Comparison of ENCODE assay signal across 10 cellular contexts in genomic region chr22:50396751-50397370, GRCh38. TPM values are rescaled to one million over a fixed set of nuclear protein-coding genes. Genes with fewer than 3 reads are reported as not detected.
DNase-seq lines count a peak whose midpoint lies in the region; ATAC-seq and TF ChIP-seq lines count a peak whose summit lies in the region.
"Had no signal": no experiment of that assay in that cellular context is flagged by ENCODE, and none has a peak within 500 bp of the region (broad histone marks: within the 10 kb centered on the region; RNA-seq: fewer than 3 reads in every experiment).

No MANE protein-coding gene starts in this region.

- H3K4me2 ChIP-seq in GM23248 (ENCODE audit: unreplicated experiment): no peak overlapping the region
- H3K4me2 ChIP-seq in neural progenitor cell: no peak overlapping the region

- H3K4me3 ChIP-seq in GM23248 (no peak overlapping the region), neural progenitor cell (no peak overlapping the region), MG63 (no peak overlapping the region)
- H3K4me3 ChIP-seq: body of pancreas had no signal

- H3K36me3 Mint-ChIP-seq in effector memory CD8-positive, alpha-beta T cell (ENCODE audit: insufficient read depth): peaks cover 45% of the 10 kb centered on the region
- peaks cover 20% of the 10 kb centered on the region for H3K36me3 Mint-ChIP-seq in neural progenitor cell

- H4K20me1 ChIP-seq in GM23248 (ENCODE audit: insufficient read depth) (no peaks in the 10 kb centered on the region), neural progenitor cell (ENCODE audit: low read depth) (peaks cover 20% of the 10 kb centered on the region)

- peaks cover 30 to 35% of the 10 kb centered on the region in 2 donors for H3K4me1 Mint-ChIP-seq in effector memory CD8-positive, alpha-beta T cell (ENCODE audit: low read depth in 2 of 2)
- H3K4me1 Mint-ChIP-seq in neural progenitor cell: peaks cover 9% of the 10 kb centered on the region

- no peak for TF ChIP-seq CTCF in neural progenitor cell (IDR thresholded peaks at IDR 0.05)

- H2AFZ ChIP-seq in GM23248 (no peak overlapping the region), neural progenitor cell (replicated peaks) (no peak overlapping the region)

- ATAC-seq in effector memory CD8-positive, alpha-beta T cell (replicated peaks): peak; percentile 26
- no peak for ATAC-seq in GM19023 (IDR thresholded peaks at IDR 0.05; ENCODE audit: unreplicated experiment)
- ATAC-seq: body of pancreas had no signal

- peak; percentile 10 for DNase-seq in GM23248
- DNase-seq in NCI-H460 (ENCODE audit: extremely low read depth, low read depth): peak; percentile 46
- DNase-seq in effector memory CD8-positive, alpha-beta T cell: no peak
- DNase-seq in neural progenitor cell (ENCODE audit: low spot score): no peak
- no peak for DNase-seq in NCI-H1417 (lab: John Stamatoyannopoulos, UW)
- DNase-seq in MG63: no peak
- DNase-seq: body of pancreas, Kasumi-1, NCI-H446 treated with DMSO at 0.1 percent for 48 hours had no signal

- H3K9me3 Mint-ChIP-seq in effector memory CD8-positive, alpha-beta T cell: no peaks in the 10 kb centered on the region
- H3K9me3 Mint-ChIP-seq in neural progenitor cell: no peaks in the 10 kb centered on the region

- H3K79me2 ChIP-seq in GM23248 (ENCODE audit: insufficient read depth) (peaks cover 26% of the 10 kb centered on the region), neural progenitor cell (ENCODE audit: low read depth) (no peaks in the 10 kb centered on the region)

- H3K27me3 ChIP-seq in GM23248 (replicated peaks; ENCODE audit: insufficient read depth): no peaks in the 10 kb centered on the region
- no peaks in the 10 kb centered on the region for H3K27me3 ChIP-seq in neural progenitor cell
- no peaks in the 10 kb centered on the region for H3K27me3 ChIP-seq in MG63
- H3K27me3 ChIP-seq: body of pancreas had no signal

- H3K9ac ChIP-seq in GM23248 (no peak overlapping the region), neural progenitor cell (peak overlapping the region; percentile 12)

- 60 to 63% methylated on average over 6 of the region's 6 CpGs for WGBS in GM23248 (ENCODE audit: low coverage in 1 of 2, low lambda C conversion rate in 2 of 2, missing lambda C conversion rate in 2 of 2), 2 experiments

- H3K4me1 ChIP-seq in GM23248 (ENCODE audit: insufficient read depth) (no peaks in the 10 kb centered on the region), neural progenitor cell (peaks cover 4% of the 10 kb centered on the region)

- peak overlapping the region; percentile 18 to 42 for H3K4me3 Mint-ChIP-seq in effector memory CD8-positive, alpha-beta T cell
- H3K4me3 Mint-ChIP-seq in neural progenitor cell: no peak overlapping the region

- no peak overlapping the region for H3K27ac ChIP-seq in GM23248
- H3K27ac ChIP-seq in neural progenitor cell: no peak overlapping the region
- H3K27ac ChIP-seq: body of pancreas had no signal

- no peaks in the 10 kb centered on the region for H3K9me2 ChIP-seq in GM23248 (ENCODE audit: insufficient read depth)

- H3K27me3 Mint-ChIP-seq in effector memory CD8-positive, alpha-beta T cell: no peaks in the 10 kb centered on the region
- peaks cover 5% of the 10 kb centered on the region for H3K27me3 Mint-ChIP-seq in neural progenitor cell (ENCODE audit: insufficient read depth, low read depth)

- H3K9me3 ChIP-seq in GM23248 (ENCODE audit: low read depth): no peaks in the 10 kb centered on the region
- H3K9me3 ChIP-seq in neural progenitor cell (ENCODE audit: low read depth): no peaks in the 10 kb centered on the region
- no peaks in the 10 kb centered on the region for H3K9me3 ChIP-seq in MG63
- H3K9me3 ChIP-seq: body of pancreas had no signal

- H3K27ac Mint-ChIP-seq in effector memory CD8-positive, alpha-beta T cell: peak overlapping the region; percentile 39 to 73
- peak overlapping the region; percentile 78 for H3K27ac Mint-ChIP-seq in neural progenitor cell

- in situ Hi-C loops in GM23248 (cut with MboI): no loop called here

- H3K36me3 ChIP-seq in GM23248 (ENCODE audit: low read depth) (no peaks in the 10 kb centered on the region; the same call in 1 of the 2 replicates), neural progenitor cell (no peaks in the 10 kb centered on the region), MG63 (peaks cover 27% of the 10 kb centered on the region)

- H3F3A ChIP-seq in GM23248 (ENCODE audit: insufficient read depth) (0 out of 2 replicates have a peak, but pooled peaks cover 7% of the 10 kb centered on the region), neural progenitor cell (ENCODE audit: low read depth) (peaks cover 10% of the 10 kb centered on the region)

RNA-seq across cellular contexts. Expression of gene PPP6R2, which starts 53.7 kb away (rescaled TPM):
- 50.0 and 58.4 TPM in 2 replicates for total RNA-seq in GM23248 (2014; rRNA removed; shearing (Covaris generic))
- 22.2 and 22.3 TPM in 2 replicates for polyA plus RNA-seq in GM23248 (2016; fragmentation: Nextera tagmentation; extraction: Ambion mirVana)
- 23.6 and 24.5 TPM in 2 replicates for total RNA-seq in NCI-H460 (2014; rRNA removed; shearing (Covaris generic))
- polyA plus RNA-seq in NCI-H460 (2014; cell fraction: nucleus; rRNA removed): 90.5 and 92.7 TPM in 2 replicates
- 32.6 and 65.5 TPM in 2 replicates for total RNA-seq in neural progenitor cell (ENCODE audit: low replicate concordance)
- total RNA-seq in MG63 (2014; rRNA removed; shearing (Covaris generic); ENCODE audit: low replicate concordance): 31.0 and 37.4 TPM in 2 replicates

Comparison
In these comparisons a context has a peak if more than half of its experiments do, and no peak if none do; other contexts are left out.
1. DNase-seq: peak in GM23248 (single experiment) and NCI-H460 (single experiment); none in effector memory CD8-positive, alpha-beta T cell (0 of 3), neural progenitor cell (single experiment), NCI-H1417 (0 of 3) and MG63 (single experiment).